In the genomic region with DNA sequence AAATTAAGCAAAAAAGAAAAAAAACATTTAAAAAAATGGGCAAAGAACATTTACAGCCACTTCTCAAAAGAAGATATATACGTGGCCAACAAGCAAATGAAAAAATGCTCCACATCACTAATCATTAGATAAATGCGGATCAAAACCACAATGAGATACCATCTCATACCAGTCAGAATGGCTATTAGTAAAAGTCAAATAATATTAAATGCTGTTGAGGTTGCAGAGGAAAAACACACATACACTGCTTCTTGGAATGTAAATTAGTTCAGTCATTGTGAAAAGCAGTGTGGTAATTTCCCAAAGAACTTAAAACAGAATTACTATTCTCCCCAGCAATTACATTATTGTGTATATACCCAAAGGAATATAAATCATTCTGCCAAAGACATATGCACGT, we compare ENCODE assay signal across 40 cellular contexts.
"Had no signal": no experiment of that assay in that cellular context is flagged by ENCODE, and none has a peak within 500 bp of the region (broad histone marks: within the 10 kb centered on the region; RNA-seq: fewer than 3 reads in every experiment).

No MANE protein-coding gene starts in this region.

- H3K27me3 ChIP-seq: adrenal gland, ascending aorta, body of pancreas, brain microvascular endothelial cell, breast epithelium, cardiac muscle cell had no signal

- H3K9me3 Mint-ChIP-seq: activated T-helper 1 cell treated with anti-CD3 and anti-CD28 coated beads, Interleukin-12 subunit alpha, Interleukin-12 subunit beta, Interleukin-2, Interleukin-4 antibody, amounts not matched to agents 30 ng/mL and 10 ng/mL and 1 ng/mL, durations not matched to agents 14 hours and 24 hours and 36 hours had no signal

- H3K27ac ChIP-seq: adrenal gland, ascending aorta, body of pancreas, brain microvascular endothelial cell, breast epithelium, cardiac muscle cell had no signal

- H3K4me1 Mint-ChIP-seq: activated naive CD4-positive, alpha-beta T cell treated with anti-CD3 and anti-CD28 coated beads, Interleukin-2, amount 10 ng/mL, durations not matched to agents 7 days and 5 days; activated naive CD4-positive, alpha-beta T cell treated with anti-CD3 and anti-CD28 coated beads, Interleukin-2, amount 50 U/mL, for 24 hours; activated naive CD8-positive, alpha-beta T cell treated with anti-CD3 and anti-CD28 coated beads for 36 hours; activated naive CD8-positive, alpha-beta T cell treated with anti-CD3 and anti-CD28 coated beads, Interleukin-2, amount 10 ng/mL, durations not matched to agents 7 days and 5 days; activated naive CD8-positive, alpha-beta T cell treated with anti-CD3 and anti-CD28 coated beads, Interleukin-2, amount 50 U/mL, for 24 hours; activated T-helper 17 cell treated with anti-CD3 and anti-CD28 coated beads, Interleukin-2, amount 50 U/mL, for 72 hours; brain; central memory CD8-positive, alpha-beta T cell had no signal

- H3K4me3 Mint-ChIP-seq: activated naive CD4-positive, alpha-beta T cell treated with anti-CD3 and anti-CD28 coated beads for 36 hours; activated naive CD4-positive, alpha-beta T cell treated with anti-CD3 and anti-CD28 coated beads, Interleukin-2, amount 10 ng/mL, durations not matched to agents 7 days and 5 days; activated naive CD4-positive, alpha-beta T cell treated with anti-CD3 and anti-CD28 coated beads, Interleukin-2, amount 50 U/mL, for 24 hours; activated naive CD8-positive, alpha-beta T cell; activated naive CD8-positive, alpha-beta T cell treated with anti-CD3 and anti-CD28 coated beads for 36 hours; activated naive CD8-positive, alpha-beta T cell treated with anti-CD3 and anti-CD28 coated beads, Interleukin-2, amount 10 ng/mL, durations not matched to agents 7 days and 5 days; activated naive CD8-positive, alpha-beta T cell treated with anti-CD3 and anti-CD28 coated beads, Interleukin-2, amount 50 U/mL, for 24 hours; activated T-cell treated with anti-CD3 and anti-CD28 coated beads, Interleukin-2, amount 50 U/mL, for 24 hours; activated T-cell treated with anti-CD3 and anti-CD28 coated beads, Interleukin-2, amount 50 U/mL, for 4 hours; activated T-cell treated with anti-CD3 and anti-CD28 coated beads, Interleukin-2, amount 50 U/mL, for 72 hours; activated T-helper 1 cell treated with anti-CD3 and anti-CD28 coated beads, Interleukin-12 subunit alpha, Interleukin-12 subunit beta, Interleukin-2, Interleukin-4 antibody, amounts not matched to agents 30 ng/mL and 10 ng/mL and 1 ng/mL, durations not matched to agents 14 hours and 24 hours and 36 hours; activated T-helper 17 cell treated with anti-CD3 and anti-CD28 coated beads, Interleukin-2, amount 50 U/mL, for 72 hours; brain; central memory CD8-positive, alpha-beta T cell had no signal

- H3K27ac Mint-ChIP-seq: activated naive CD4-positive, alpha-beta T cell treated with anti-CD3 and anti-CD28 coated beads for 36 hours; activated naive CD4-positive, alpha-beta T cell treated with anti-CD3 and anti-CD28 coated beads, Interleukin-2, amount 10 ng/mL, durations not matched to agents 7 days and 5 days; activated naive CD4-positive, alpha-beta T cell treated with anti-CD3 and anti-CD28 coated beads, Interleukin-2, amount 50 U/mL, for 24 hours; activated naive CD4-positive, alpha-beta T cell treated with anti-CD3 and anti-CD28 coated beads, Interleukin-2, amount 50 U/mL, for 72 hours; activated naive CD8-positive, alpha-beta T cell; activated naive CD8-positive, alpha-beta T cell treated with anti-CD3 and anti-CD28 coated beads for 36 hours; activated naive CD8-positive, alpha-beta T cell treated with anti-CD3 and anti-CD28 coated beads, Interleukin-2, amount 10 ng/mL, durations not matched to agents 7 days and 5 days; activated naive CD8-positive, alpha-beta T cell treated with anti-CD3 and anti-CD28 coated beads, Interleukin-2, amount 50 U/mL, for 24 hours; activated T-cell treated with anti-CD3 and anti-CD28 coated beads, Interleukin-2, amount 50 U/mL, for 24 hours; activated T-cell treated with anti-CD3 and anti-CD28 coated beads, Interleukin-2, amount 50 U/mL, for 72 hours; activated T-helper 1 cell treated with anti-CD3 and anti-CD28 coated beads, Interleukin-12 subunit alpha, Interleukin-12 subunit beta, Interleukin-2, Interleukin-4 antibody, amounts not matched to agents 30 ng/mL and 10 ng/mL and 1 ng/mL, durations not matched to agents 14 hours and 24 hours and 36 hours; activated T-helper 17 cell treated with anti-CD3 and anti-CD28 coated beads, Interleukin-2, amount 50 U/mL, for 72 hours; activated T-helper 2 cell treated with anti-CD3 and anti-CD28 coated beads, Interferon-gamma antibody, Interleukin-2, Interleukin-4, amounts not matched to agents 10 μg/mL and 5 μg/mL and 100 μg/mL, durations not matched to agents 14 hours and 24 hours and 36 hours; brain had no signal

- H3K9me3 ChIP-seq: adrenal gland, ascending aorta, body of pancreas, breast epithelium had no signal

- FAIRE-seq: bronchial epithelial cell, colon had no signal

- ATAC-seq: activated naive CD4-positive, alpha-beta T cell treated with anti-CD3 and anti-CD28 coated beads, Interleukin-2, amount 50 U/mL, for 72 hours; activated naive CD8-positive, alpha-beta T cell treated with anti-CD3 and anti-CD28 coated beads, Interleukin-2, amount 50 U/mL, for 24 hours; activated T-cell treated with anti-CD3 and anti-CD28 coated beads, Interleukin-2, amount 50 U/mL, for 4 hours; activated T-cell treated with anti-CD3 and anti-CD28 coated beads, Interleukin-2, amount 50 U/mL, for 72 hours; activated T-helper 17 cell treated with anti-CD3 and anti-CD28 coated beads, Interleukin-2, amount 50 U/mL, for 72 hours; body of pancreas had no signal

- H3K27me3 Mint-ChIP-seq: activated naive CD4-positive, alpha-beta T cell treated with anti-CD3 and anti-CD28 coated beads, Interleukin-2, amount 10 ng/mL, durations not matched to agents 7 days and 5 days; activated naive CD4-positive, alpha-beta T cell treated with anti-CD3 and anti-CD28 coated beads, Interleukin-2, amount 50 U/mL, for 24 hours; activated naive CD8-positive, alpha-beta T cell; activated naive CD8-positive, alpha-beta T cell treated with anti-CD3 and anti-CD28 coated beads for 36 hours; activated naive CD8-positive, alpha-beta T cell treated with anti-CD3 and anti-CD28 coated beads, Interleukin-2, amount 10 ng/mL, durations not matched to agents 7 days and 5 days; activated naive CD8-positive, alpha-beta T cell treated with anti-CD3 and anti-CD28 coated beads, Interleukin-2, amount 50 U/mL, for 24 hours; activated T-cell treated with anti-CD3 and anti-CD28 coated beads, Interleukin-2, amount 50 U/mL, for 24 hours; activated T-helper 17 cell treated with anti-CD3 and anti-CD28 coated beads, Interleukin-2, amount 50 U/mL, for 72 hours; brain; central memory CD8-positive, alpha-beta T cell had no signal

- H3K36me3 Mint-ChIP-seq: activated naive CD4-positive, alpha-beta T cell treated with anti-CD3 and anti-CD28 coated beads, Interleukin-2, amount 10 ng/mL, durations not matched to agents 7 days and 5 days; activated naive CD4-positive, alpha-beta T cell treated with anti-CD3 and anti-CD28 coated beads, Interleukin-2, amount 50 U/mL, for 24 hours; activated naive CD4-positive, alpha-beta T cell treated with anti-CD3 and anti-CD28 coated beads, Interleukin-2, amount 50 U/mL, for 72 hours; activated naive CD8-positive, alpha-beta T cell; activated naive CD8-positive, alpha-beta T cell treated with anti-CD3 and anti-CD28 coated beads for 36 hours; activated naive CD8-positive, alpha-beta T cell treated with anti-CD3 and anti-CD28 coated beads, Interleukin-2, amount 10 ng/mL, durations not matched to agents 7 days and 5 days; brain had no signal

- H3K4me3 ChIP-seq: adrenal gland, ascending aorta, body of pancreas, breast epithelium, cardiac muscle cell had no signal

- H3K4me1 ChIP-seq: adrenal gland, ascending aorta, body of pancreas, breast epithelium had no signal

- DNase-seq: activated effector memory CD4-positive, alpha-beta T cell treated with anti-CD3 and anti-CD28 coated beads, Interleukin-2, amount 50 U/mL, for 16 hours; activated effector memory CD4-positive, alpha-beta T cell treated with Interleukin-2 at 50 U/mL for 16 hours; activated gamma-delta T cell; activated gamma-delta T cell treated with Interleukin-2 at 50 U/mL for 16 hours; activated naive CD4-positive, alpha-beta T cell; activated naive CD4-positive, alpha-beta T cell treated with anti-CD3 and anti-CD28 coated beads for 36 hours; activated naive CD4-positive, alpha-beta T cell treated with anti-CD3 and anti-CD28 coated beads, Interleukin-2, amount 10 ng/mL, durations not matched to agents 7 days and 5 days; activated naive CD4-positive, alpha-beta T cell treated with anti-CD3 and anti-CD28 coated beads, Interleukin-2, amount 50 U/mL, for 16 hours; activated naive CD4-positive, alpha-beta T cell treated with Interleukin-2 at 50 U/mL for 16 hours; activated naive CD8-positive, alpha-beta T cell treated with anti-CD3 and anti-CD28 coated beads for 36 hours; activated naive CD8-positive, alpha-beta T cell treated with anti-CD3 and anti-CD28 coated beads, Interleukin-2, amount 10 ng/mL, durations not matched to agents 7 days and 5 days; activated naive CD8-positive, alpha-beta T cell treated with anti-CD3 and anti-CD28 coated beads, Interleukin-2, amount 50 U/mL, for 24 hours; activated T-cell treated with anti-CD3 and anti-CD28 coated beads, Interleukin-2, amount 50 U/mL, for 1 hour; activated T-cell treated with anti-CD3 and anti-CD28 coated beads, Interleukin-2, amount 50 U/mL, for 24 hours; activated T-cell treated with anti-CD3 and anti-CD28 coated beads, Interleukin-2, amount 50 U/mL, for 4 hours; activated T-cell treated with anti-CD3 and anti-CD28 coated beads, Interleukin-2, amount 50 U/mL, for 48 hours; activated T-cell treated with anti-CD3 and anti-CD28 coated beads, Interleukin-2, amount 50 U/mL, for 72 hours; adrenal gland; amniotic stem cell; amygdala; anterior cingulate cortex; aorta; body of pancreas; brain microvascular endothelial cell; caudate nucleus; central memory CD4-positive, alpha-beta T cell; cerebellar nuclear complex had no signal

- H3K36me3 ChIP-seq: adrenal gland, ascending aorta, brain microvascular endothelial cell, breast epithelium, cardiac muscle cell had no signal
